ENCODE assay signal across 1 cellular context in genomic region chr9:126033956-126034355, GRCh38.
TF ChIP-seq lines count a peak whose summit lies in the region.

No MANE protein-coding gene starts in this region.

TF ChIP-seq in HepG2, 621 proteins besides CTCF, POLR2A, EP300 and RAD21:
- TF ChIP-seq CREBL2 (CRISPR knock-in tag; IDR thresholded peaks at IDR 0.05; ENCODE audit: borderline replicate concordance) (no peak), MXD4 (CRISPR knock-in tag; IDR thresholded peaks at IDR 0.05) (no peak), FOSL2 (CRISPR knock-in tag; IDR thresholded peaks at IDR 0.05) (no peak), ZHX2 (IDR thresholded peaks at IDR 0.05; ENCODE audit: low read depth) (no peak), ZHX2 (CRISPR knock-in tag; IDR thresholded peaks at IDR 0.05; ENCODE audit: borderline replicate concordance) (no peak), ZNF3 (CRISPR knock-in tag; IDR thresholded peaks at IDR 0.05) (no peak), RORA (CRISPR knock-in tag; IDR thresholded peaks at IDR 0.05) (no peak), DR1 (CRISPR knock-in tag; IDR thresholded peaks at IDR 0.05) (no peak), CCAR2 (optimal IDR thresholded peaks at IDR 0.05; ENCODE audit: low read depth, low read length) (no peak), HDAC1 (CRISPR knock-in tag; IDR thresholded peaks at IDR 0.05) (no peak), ZNF264 (CRISPR knock-in tag; IDR thresholded peaks at IDR 0.05) (no peak), ZNF282 (IDR thresholded peaks at IDR 0.05; ENCODE audit: partially characterized antibody) (no peak), FIP1L1 (IDR thresholded peaks at IDR 0.05; ENCODE audit: borderline replicate concordance, insufficient read depth, low read depth, low read length) (no peak), HNRNPL (IDR thresholded peaks at IDR 0.05; ENCODE audit: low read depth, low read length) (no peak), THYN1 (CRISPR knock-in tag; IDR thresholded peaks at IDR 0.05; ENCODE audit: borderline replicate concordance, low read depth) (no peak), KLF12 (CRISPR knock-in tag; IDR thresholded peaks at IDR 0.05; ENCODE audit: borderline replicate concordance) (no peak), ZSCAN12 (CRISPR knock-in tag; IDR thresholded peaks at IDR 0.05) (no peak)
